1 cellular context compared by ENCODE assay signal in the genomic region with DNA sequence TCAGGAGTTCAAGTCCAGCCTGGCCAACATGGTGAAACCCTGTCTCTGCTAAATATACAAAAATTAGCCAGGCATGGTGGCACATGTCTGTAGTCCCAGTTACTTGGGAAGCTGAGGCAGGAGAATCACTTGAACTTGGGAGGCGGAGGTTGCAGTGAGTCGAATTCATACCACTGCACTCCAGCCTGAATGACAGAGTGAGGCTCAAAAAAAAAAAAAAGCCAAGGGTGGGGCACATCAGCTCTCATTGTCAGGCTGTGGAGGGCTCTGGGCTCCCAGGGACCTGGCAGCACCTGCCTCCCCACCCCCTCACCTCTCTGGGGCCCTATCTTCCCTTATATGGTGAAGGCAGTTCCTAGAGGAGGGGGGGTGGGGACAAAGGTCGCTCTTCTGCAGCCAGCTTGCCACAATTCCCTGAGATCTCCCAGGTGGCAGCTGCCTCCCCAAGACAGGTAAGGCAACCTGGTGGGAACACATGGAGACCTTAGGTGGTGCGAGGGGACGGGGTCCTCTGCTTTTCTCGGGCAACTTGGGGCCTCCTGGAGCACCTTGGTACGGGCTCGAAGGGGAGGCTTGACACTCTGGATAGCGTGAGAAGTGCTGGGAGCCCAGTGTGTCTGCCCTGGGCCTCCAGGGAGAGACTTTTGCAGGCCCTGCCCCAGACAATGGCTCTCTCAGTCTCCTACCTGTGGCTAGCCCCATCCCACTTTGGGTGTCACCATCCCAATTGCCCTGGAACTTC.
TF ChIP-seq lines count a peak whose summit lies in the region.

Gene VIL1, plus strand, starts transcription at position 407 of the 742 bp plus-strand sequence. CDS start 4,656 bp downstream, outside the sequence.

TF ChIP-seq in GM12878, 131 proteins besides CTCF, POLR2A, EP300 and RAD21:
- TF ChIP-seq IKZF1 (conservative IDR thresholded peaks at IDR 0.05) (peak; percentile 46), RELB (IDR thresholded peaks at IDR 0.05; ENCODE audit: low read depth) (no peak), WRNIP1 (IDR thresholded peaks at IDR 0.05; ENCODE audit: borderline replicate concordance, low read depth, low read length) (no peak), SRF (IDR thresholded peaks at IDR 0.05; ENCODE audit: low read depth in 2 of 2, low read length in 2 of 2) (peak; percentile 17 to 52; a peak in 1 of 4 replicates), PBX3 (IDR thresholded peaks at IDR 0.05; ENCODE audit: insufficient replicate concordance, low read depth, low read length) (no peak), SMC3 (IDR thresholded peaks at IDR 0.05; ENCODE audit: borderline replicate concordance, low read length) (no peak), IRF4 (IDR thresholded peaks at IDR 0.05; ENCODE audit: low read depth, low read length) (no peak), FOXK2 (IDR thresholded peaks at IDR 0.05) (no peak), POU2F2 (IDR thresholded peaks at IDR 0.05; ENCODE audit: borderline replicate concordance, low read depth, low read length) (no peak), SUPT20H (IDR thresholded peaks at IDR 0.05; ENCODE audit: borderline replicate concordance, control insufficient read depth, low read depth, low read length) (no peak), HDAC6 (IDR thresholded peaks at IDR 0.05; ENCODE audit: unreplicated experiment) (no peak), CHD4 (IDR thresholded peaks at IDR 0.05) (no peak), BHLHE40 (IDR thresholded peaks at IDR 0.05; ENCODE audit: borderline replicate concordance in 1 of 2, low read depth in 2 of 2, low read length in 1 of 2) (peak in 1 of 2 experiments; percentile 13; a peak in 1 of 4 replicates), FOXM1 (IDR thresholded peaks at IDR 0.05; ENCODE audit: low read depth, low read length) (no peak), SIX5 (IDR thresholded peaks at IDR 0.05; ENCODE audit: low read depth, low read length, severe bottlenecking) (no peak), MYB (IDR thresholded peaks at IDR 0.05; ENCODE audit: borderline replicate concordance, low read depth, low read length) (no peak), CHD2 (IDR thresholded peaks at IDR 0.05; ENCODE audit: borderline replicate concordance, low read depth, low read length) (no peak), DPF2 (IDR thresholded peaks at IDR 0.05) (no peak), MEF2B (IDR thresholded peaks at IDR 0.05; ENCODE audit: partially characterized antibody, poor library complexity, severe bottlenecking) (peak; percentile 19)
